ENCODE assay signal across 1 cellular context in genomic region chr17:50950002-50950877, GRCh38.
TF ChIP-seq lines count a peak whose summit lies in the region.

No MANE protein-coding gene starts in this region.

TF ChIP-seq in K562, 482 proteins besides CTCF, POLR2A, EP300 and RAD21 (continued from another document and continues in another):
- TF ChIP-seq MGA (IDR thresholded peaks at IDR 0.05) (no peak), CLOCK (CRISPR knock-in tag; IDR thresholded peaks at IDR 0.05; ENCODE audit: borderline replicate concordance) (no peak), KDM1A (IDR thresholded peaks at IDR 0.05) (peak in 1 of 2 experiments; percentile 50; a peak in 2 of 4 replicates), ZNF318 (IDR thresholded peaks at IDR 0.05; ENCODE audit: borderline replicate concordance in 1 of 2, low read depth in 1 of 2) (0 out of 4 replicates have a peak, but pooled peaks of 1 of the 2 experiments have one; percentile 25), TSC22D4 (tag; IDR thresholded peaks at IDR 0.05) (peak; percentile 41; the same call in 1 of the 2 replicates), KLF6 (CRISPR knock-in tag; IDR thresholded peaks at IDR 0.05; ENCODE audit: borderline replicate concordance) (0 out of 2 replicates have a peak, but pooled peaks have one; percentile 47), POLR2G (IDR thresholded peaks at IDR 0.05; ENCODE audit: low read depth, low read length) (peak; percentile 72), ATF7 (IDR thresholded peaks at IDR 0.05) (peak; percentile 75; the same call in 1 of the 2 replicates), ATF1 (CRISPR knock-in tag; IDR thresholded peaks at IDR 0.05) (no peak), ATF1 (tag; IDR thresholded peaks at IDR 0.05) (peak; percentile 72), FOXP4 (CRISPR knock-in tag; IDR thresholded peaks at IDR 0.05; ENCODE audit: borderline replicate concordance) (no peak), NCOR1 (IDR thresholded peaks at IDR 0.05) (peak; percentile 55), CHAMP1 (IDR thresholded peaks at IDR 0.05) (no peak), HOXB6 (CRISPR knock-in tag; IDR thresholded peaks at IDR 0.05; ENCODE audit: borderline replicate concordance) (no peak), CC2D1A (IDR thresholded peaks at IDR 0.05) (peak; percentile 90), FOXK2 (conservative IDR thresholded peaks at IDR 0.05 in 1 of 2, IDR thresholded peaks at IDR 0.05 in 1 of 2; ENCODE audit: low read depth in 2 of 2) (peak; percentile 70 to 76; a peak in 3 of 4 replicates), CBFA2T3 (IDR thresholded peaks at IDR 0.05) (no peak), USF1 (CRISPR knock-in tag; IDR thresholded peaks at IDR 0.05) (no peak), ETV5 (CRISPR knock-in tag; IDR thresholded peaks at IDR 0.05; ENCODE audit: low read depth) (no peak; the same call in 1 of the 2 replicates), ID3 (CRISPR knock-in tag; IDR thresholded peaks at IDR 0.05) (no peak), ID3 (tag; IDR thresholded peaks at IDR 0.05) (peak; percentile 78), ZNF212 (CRISPR knock-in tag; IDR thresholded peaks at IDR 0.05) (no peak)
